ENCODE assay signal across 8 cellular contexts in genomic region chr2:189782221-189782671, GRCh38. TPM values are rescaled to one million over a fixed set of nuclear protein-coding genes. Genes with fewer than 3 reads are reported as not detected.
DNase-seq lines count a peak whose midpoint lies in the region; ATAC-seq and TF ChIP-seq lines count a peak whose summit lies in the region.

No MANE protein-coding gene starts in this region.

- H3K9me3 ChIP-seq in OCI-LY3 (ENCODE audit: insufficient read depth, low read length) (no peaks in the 10 kb centered on the region), osteoblast (ENCODE audit: low read depth, low read length) (no peaks in the 10 kb centered on the region)

- H3K79me2 ChIP-seq in OCI-LY3 (ENCODE audit: low read length) (peaks cover 65% of the 10 kb centered on the region), osteoblast (ENCODE audit: insufficient read depth, low read length) (peaks cover 88% of the 10 kb centered on the region)

- H3K27ac ChIP-seq in OCI-LY3 (ENCODE audit: low read length) (no peak overlapping the region), osteoblast (ENCODE audit: low read depth, low read length) (peak overlapping the region; percentile 95)

- H3K4me3 ChIP-seq in GM12865 (ENCODE audit: low read depth, low read length) (peak overlapping the region; percentile 82), OCI-LY3 (ENCODE audit: low read length) (peak overlapping the region; percentile 80), osteoblast (ENCODE audit: insufficient read depth, low read length) (peak overlapping the region; percentile 85)

- no peaks in the 10 kb centered on the region for H3K9me3 Mint-ChIP-seq in dendritic cell treated with granulocyte-macrophage colony-stimulating factor and Interleukin-4, amounts not matched to agents 40 ng/mL and 50 ng/mL, for 4 days

- peaks cover 33% of the 10 kb centered on the region for H3K36me3 ChIP-seq in OCI-LY3 (replicated peaks; ENCODE audit: low read depth, low read length)
- H3K36me3 ChIP-seq in osteoblast (ENCODE audit: insufficient read depth, low read length), result peaks cover 37% of the 10 kb centered on the region

- H3K27me3 ChIP-seq in OCI-LY3 (ENCODE audit: low read depth, low read length) (no peaks in the 10 kb centered on the region), osteoblast (ENCODE audit: insufficient read depth, low read length) (no peaks in the 10 kb centered on the region)

- H3K4me3 Mint-ChIP-seq in dendritic cell treated with granulocyte-macrophage colony-stimulating factor and Interleukin-4, amounts not matched to agents 40 ng/mL and 50 ng/mL, for 4 days, result peak overlapping the region; percentile 48

- H4K20me1 ChIP-seq in OCI-LY3 (ENCODE audit: insufficient read depth, low read length) (no peaks in the 10 kb centered on the region), osteoblast (ENCODE audit: insufficient read depth, low read length) (no peaks in the 10 kb centered on the region)

- intact Hi-C loops in dendritic cell treated with granulocyte-macrophage colony-stimulating factor and Interleukin-4, amounts not matched to agents 40 ng/mL and 50 ng/mL, for 4 days (cut with micrococcal nuclease), result loop anchor here (5.0 to 10.0 kb wide), 2 partner anchors 120 to 533 kb away; partner anchors contain the start of genes ASNSD1 and HIBCH

- H3K4me1 ChIP-seq in OCI-LY3 (ENCODE audit: low read length) (peaks cover 14% of the 10 kb centered on the region), osteoblast (ENCODE audit: insufficient read depth, low read length) (peaks cover 18% of the 10 kb centered on the region)

- peak overlapping the region; percentile 94 for H3K27ac Mint-ChIP-seq in dendritic cell treated with granulocyte-macrophage colony-stimulating factor and Interleukin-4, amounts not matched to agents 40 ng/mL and 50 ng/mL, for 4 days

- H3K36me3 Mint-ChIP-seq in dendritic cell treated with granulocyte-macrophage colony-stimulating factor and Interleukin-4, amounts not matched to agents 40 ng/mL and 50 ng/mL, for 4 days (ENCODE audit: low read depth), result peaks cover 69% of the 10 kb centered on the region

- peak overlapping the region; percentile 85 for H3K4me2 ChIP-seq in OCI-LY3 (ENCODE audit: low read length)
- H3K4me2 ChIP-seq in osteoblast (ENCODE audit: insufficient read depth, low read length), result peak overlapping the region; percentile 84

- no peaks in the 10 kb centered on the region for H3K27me3 Mint-ChIP-seq in dendritic cell treated with granulocyte-macrophage colony-stimulating factor and Interleukin-4, amounts not matched to agents 40 ng/mL and 50 ng/mL, for 4 days

- TF ChIP-seq CTCF in GM12865 (IDR thresholded peaks at IDR 0.05; ENCODE audit: insufficient read depth, low read depth, low read length, missing control alignments) (no peak), OCI-LY3 (IDR thresholded peaks at IDR 0.05; ENCODE audit: low read depth, low read length) (no peak), osteoblast (IDR thresholded peaks at IDR 0.05; ENCODE audit: extremely low read depth, low read depth, low read length) (no peak)

- peak; percentile 43 for DNase-seq in GM12865 (ENCODE audit: low read depth)
- no peak for DNase-seq in osteoblast (ENCODE audit: insufficient read length, low spot score, missing footprints)
- no peak for DNase-seq in retina
- DNase-seq in NCI-H82 (lab: John Stamatoyannopoulos, UW), result no peak
- DNase-seq in NCI-H526 (lab: John Stamatoyannopoulos, UW), result no peak

- ATAC-seq in HG03469 (IDR thresholded peaks at IDR 0.05; ENCODE audit: unreplicated experiment), result no peak

- H2AFZ ChIP-seq in OCI-LY3 (ENCODE audit: low read depth, low read length) (no peak overlapping the region), osteoblast (ENCODE audit: low read length) (no peak overlapping the region)

- H3K9ac ChIP-seq in OCI-LY3 (ENCODE audit: low read length), result peak overlapping the region; percentile 89; the same call in 1 of the 2 replicates

- peaks cover 58% of the 10 kb centered on the region for H3K4me1 Mint-ChIP-seq in dendritic cell treated with granulocyte-macrophage colony-stimulating factor and Interleukin-4, amounts not matched to agents 40 ng/mL and 50 ng/mL, for 4 days (ENCODE audit: low read depth)

RNA-seq across cellular contexts. Expression of gene ORMDL1, which starts 1.9 kb away (rescaled TPM):
- 42.3 and 46.3 TPM in 2 replicates for total RNA-seq in osteoblast

RNA-seq across cellular contexts. Expression of gene PMS1, which starts 2.0 kb away (rescaled TPM):
- total RNA-seq in osteoblast, result 29.3 and 30.6 TPM in 2 replicates

RNA-seq across cellular contexts. Expression of gene OSGEPL1, which starts 19.7 kb away (rescaled TPM):
- total RNA-seq in osteoblast, result 7.2 and 9.4 TPM in 2 replicates
